In the genomic region with DNA sequence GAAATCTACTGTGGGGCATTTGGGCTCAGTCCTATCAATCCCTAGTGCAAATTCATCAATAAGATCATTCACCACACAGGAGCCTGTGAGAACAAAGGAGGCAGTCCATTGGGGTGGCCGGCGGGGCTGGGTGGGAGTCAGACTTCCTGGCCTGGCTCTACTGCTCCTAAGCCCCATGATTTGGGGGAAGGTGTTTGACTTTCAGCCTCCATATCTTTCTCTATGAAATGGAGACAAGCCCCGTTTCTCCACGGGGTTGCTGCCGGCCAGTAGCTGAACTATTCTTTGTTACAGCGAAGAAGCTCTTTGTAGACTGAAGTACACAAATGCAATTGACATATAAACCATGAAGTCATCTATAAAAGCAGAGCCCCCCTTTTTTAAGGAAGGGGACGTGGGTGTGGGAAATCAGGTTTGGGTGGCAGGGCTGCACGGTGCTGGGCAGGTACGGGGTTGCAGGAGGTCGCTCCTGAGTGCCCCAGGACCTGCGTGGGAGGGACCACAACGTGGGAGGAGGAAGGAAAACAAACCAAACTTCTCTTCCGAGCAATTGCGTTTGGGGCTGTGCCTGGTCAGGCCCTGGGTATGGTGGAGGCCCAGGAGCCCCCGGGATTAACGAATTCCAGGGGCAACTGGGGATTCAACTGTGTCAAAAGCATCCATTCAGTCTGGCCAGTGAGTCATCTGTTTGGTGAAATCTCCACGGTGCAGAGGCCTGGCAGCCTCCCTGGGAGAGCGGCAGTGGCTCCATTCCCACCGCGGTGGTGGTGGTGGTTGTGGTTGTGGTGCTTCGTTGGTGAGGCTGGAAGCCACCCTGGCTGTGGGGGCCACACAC, we compare ENCODE assay signal across 9 cellular contexts. TPM values are rescaled to one million over a fixed set of nuclear protein-coding genes. Genes with fewer than 3 reads are reported as not detected.
A peak's percentile ranks its signal among the peaks of the same experiment; 100 is the strongest.
DNase-seq lines count a peak whose midpoint lies in the region; ATAC-seq and TF ChIP-seq lines count a peak whose summit lies in the region.
"Had no signal": no experiment of that assay in that cellular context is flagged by ENCODE, and none has a peak within 500 bp of the region (broad histone marks: within the 10 kb centered on the region; RNA-seq: fewer than 3 reads in every experiment).

No MANE protein-coding gene starts in this region.

- no peaks in the 10 kb centered on the region for H3K79me2 ChIP-seq in fibroblast of lung (ENCODE audit: control insufficient read depth, insufficient read depth, low read length)
- H3K79me2 ChIP-seq in hepatocyte, result no peaks in the 10 kb centered on the region

- H3K9me3 Mint-ChIP-seq in activated CD8-positive, alpha-beta T cell treated with anti-CD3 and anti-CD28 coated beads for 36 hours, result no peaks in the 10 kb centered on the region

- H3K4me3 Mint-ChIP-seq in activated CD8-positive, alpha-beta T cell treated with anti-CD3 and anti-CD28 coated beads for 36 hours, result peak overlapping the region; percentile 56

- CTCF ChIA-PET in activated CD8-positive, alpha-beta T cell treated with anti-CD3 and anti-CD28 coated beads for 36 hours (lab: Charles Lee), result interaction anchor here (0.8 to 1.8 kb wide), 3 partner anchors 26 to 103 kb away, joined by 3 to 5 read pairs (median 4); no protein-coding TSS in a partner anchor

- no peaks in the 10 kb centered on the region for H3K9me2 ChIP-seq in hepatocyte (replicated peaks; ENCODE audit: insufficient read depth)

- peaks cover 37% of the 10 kb centered on the region for H3K4me1 Mint-ChIP-seq in activated CD8-positive, alpha-beta T cell treated with anti-CD3 and anti-CD28 coated beads for 36 hours (ENCODE audit: low read depth)

- POLR2A ChIA-PET in activated CD8-positive, alpha-beta T cell treated with anti-CD3 and anti-CD28 coated beads for 36 hours (lab: Charles Lee), result interaction anchor here (2.1 to 2.5 kb wide), 2 partner anchors 26 to 99 kb away, joined by 8 read pairs; a partner anchor contains a TSS

- peak overlapping the region; percentile 68 for H3K27ac Mint-ChIP-seq in activated CD8-positive, alpha-beta T cell treated with anti-CD3 and anti-CD28 coated beads for 36 hours

- H3K27ac ChIP-seq in fibroblast of lung (ENCODE audit: insufficient read depth, low read length), result no peak overlapping the region
- no peak overlapping the region for H3K27ac ChIP-seq in hepatocyte
- H3K27ac ChIP-seq: WERI-Rb-1 had no signal

- H3K4me2 ChIP-seq in fibroblast of lung (ENCODE audit: extremely low read depth, insufficient read depth, low read length) (no peak overlapping the region), hepatocyte (no peak overlapping the region)

- H3K36me3 ChIP-seq in fibroblast of lung (ENCODE audit: control insufficient read depth, insufficient read depth, low read length) (peaks cover 2% of the 10 kb centered on the region), hepatocyte (replicated peaks; ENCODE audit: insufficient read depth, low read depth) (no peaks in the 10 kb centered on the region)

- no peaks in the 10 kb centered on the region for H4K20me1 ChIP-seq in fibroblast of lung (ENCODE audit: control insufficient read depth, extremely low read depth, insufficient read depth, low read length)
- H4K20me1 ChIP-seq in hepatocyte (ENCODE audit: insufficient read depth, poor library complexity, severe bottlenecking), result no peaks in the 10 kb centered on the region

- H3K9ac ChIP-seq in fibroblast of lung (ENCODE audit: insufficient read depth, low read length), result no peak overlapping the region

- TF ChIP-seq CTCF in activated CD8-positive, alpha-beta T cell treated with anti-CD3 and anti-CD28 coated beads for 36 hours (IDR thresholded peaks at IDR 0.05), result no peak
- TF ChIP-seq CTCF in fibroblast of lung (conservative IDR thresholded peaks at IDR 0.05 in 1 of 2, IDR thresholded peaks at IDR 0.05 in 1 of 2; ENCODE audit: low read depth in 1 of 2, low read length in 2 of 2) (no peak), hepatocyte (IDR thresholded peaks at IDR 0.05; ENCODE audit: poor library complexity) (no peak)

- DNase-seq in HCEC 1CT (peak; percentile 5), fibroblast of lung (ENCODE audit: low read depth in 2 of 2) (peak; percentile 10 to 73), cardiac septum (ENCODE audit: low spot score) (no peak), hepatocyte (ENCODE audit: low spot score) (no peak), NOMO-1 treated with DMSO at 0.1 percent for 48 hours (lab: John Stamatoyannopoulos, UW; ENCODE audit: unreplicated experiment) (no peak)
- peak; percentile 63 for DNase-seq in activated CD8-positive, alpha-beta T cell treated with anti-CD3 and anti-CD28 coated beads for 36 hours
- DNase-seq in stimulated activated CD4-positive, alpha-beta T cell treated with anti-CD3 and anti-CD28 coated beads, Interleukin-4, amount 100 ng/mL, for 4 hours, result peak; percentile 11 to 41
- DNase-seq: WERI-Rb-1 had no signal

- peak; percentile 37 for ATAC-seq in activated CD8-positive, alpha-beta T cell treated with anti-CD3 and anti-CD28 coated beads for 36 hours
- ATAC-seq in GM19351 (IDR thresholded peaks at IDR 0.05; ENCODE audit: unreplicated experiment), result no peak

- no peaks in the 10 kb centered on the region for H3K27me3 Mint-ChIP-seq in activated CD8-positive, alpha-beta T cell treated with anti-CD3 and anti-CD28 coated beads for 36 hours

- H3K27me3 ChIP-seq in fibroblast of lung (ENCODE audit: control insufficient read depth, insufficient read depth, low read length) (no peaks in the 10 kb centered on the region), hepatocyte (no peaks in the 10 kb centered on the region)

- H3K4me3 ChIP-seq in fibroblast of lung (replicated peaks in 1 of 4; ENCODE audit: control extremely low read depth in 1 of 4, insufficient read depth in 1 of 4, low read depth in 3 of 4, low read length in 4 of 4) (no peak overlapping the region), hepatocyte (no peak overlapping the region)

- no peaks in the 10 kb centered on the region for H3K36me3 Mint-ChIP-seq in activated CD8-positive, alpha-beta T cell treated with anti-CD3 and anti-CD28 coated beads for 36 hours (ENCODE audit: low read depth)

- H3K4me1 ChIP-seq in fibroblast of lung (ENCODE audit: control insufficient read depth, extremely low read depth, insufficient read depth, low read length) (no peaks in the 10 kb centered on the region), hepatocyte (ENCODE audit: insufficient read depth) (no peaks in the 10 kb centered on the region)

- H2AFZ ChIP-seq in fibroblast of lung (ENCODE audit: low read length) (no peak overlapping the region), hepatocyte (no peak overlapping the region)

- intact Hi-C loops in activated CD8-positive, alpha-beta T cell treated with anti-CD3 and anti-CD28 coated beads for 36 hours (cut with micrococcal nuclease), result no loop called here
- intact Hi-C loops in cardiac septum (cut with DNase I), result no loop called here

- no peaks in the 10 kb centered on the region for H3K9me3 ChIP-seq in fibroblast of lung (ENCODE audit: control insufficient read depth, insufficient read depth, low read depth, low read length)
- H3K9me3 ChIP-seq in hepatocyte (ENCODE audit: low read depth), result no peaks in the 10 kb centered on the region

- WGBS in hepatocyte (ENCODE audit: low lambda C conversion rate, missing lambda C conversion rate), result 78% methylated on average over 21 of the region's 21 CpGs

RNA-seq across cellular contexts. Expression of a gene that starts 18.2 kb away (rescaled TPM):
- total RNA-seq in activated CD8-positive, alpha-beta T cell treated with anti-CD3 and anti-CD28 coated beads for 36 hours, result 1 to 10 TPM; 7.4 to 7.9 TPM
- total RNA-seq in fibroblast of lung (0.51 and 0.99 TPM in 2 replicates), cardiac septum (1.00 TPM), hepatocyte (1.1 and 1.6 TPM in 2 replicates)
- polyA plus RNA-seq in fibroblast of lung (4.6 and 5.1 TPM in 2 replicates), hepatocyte (1.5 and 1.7 TPM in 2 replicates)
- polyA plus RNA-seq in fibroblast of lung (2012), result 5.2 and 6.4 TPM in 2 replicates
- polyA minus RNA-seq in fibroblast of lung (ENCODE audit: low replicate concordance), result 5.2 and 9.2 TPM in 2 replicates

Comparison
In these comparisons a context has a peak if more than half of its experiments do, and no peak if none do; other contexts are left out.
1. DNase-seq: peak in HCEC 1CT (single experiment), activated CD8-positive, alpha-beta T cell treated with anti-CD3 and anti-CD28 coated beads for 36 hours (single experiment), fibroblast of lung (2 of 2) and stimulated activated CD4-positive, alpha-beta T cell treated with anti-CD3 and anti-CD28 coated beads, Interleukin-4, amount 100 ng/mL, for 4 hours (2 of 2); none in cardiac septum (single experiment), hepatocyte (single experiment) and NOMO-1 treated with DMSO at 0.1 percent for 48 hours (single experiment).